18 cellular contexts compared by ENCODE assay signal in genomic region chr17:30854146-30854545, GRCh38.
"Had no signal": no experiment of that assay in that cellular context is flagged by ENCODE, and none has a peak within 500 bp of the region (broad histone marks: within the 10 kb centered on the region; RNA-seq: fewer than 3 reads in every experiment).

No MANE protein-coding gene starts in this region.

- H3K27me3 ChIP-seq: SJCRH30 had no signal

- H3K27ac ChIP-seq: RWPE1, SJCRH30 had no signal

- H3K9me3 ChIP-seq: SJCRH30 had no signal

- H3K4me1 ChIP-seq: SJCRH30 had no signal

- DNase-seq: MV-4-11, NCI-H1048, NCI-H1105, NCI-H1417, NCI-H1436 treated with DMSO at 0.1 percent for 48 hours, NCI-H1694, NCI-H1930, NCI-H2081, NCI-H2107, NCI-H226, NCI-H446, NCI-H510A, NCI-H524 treated with DMSO at 0.1 percent for 48 hours, NCI-H69, NCI-H774, SHP77 treated with DMSO at 0.1 percent for 48 hours, SJCRH30 had no signal

- H3K4me3 ChIP-seq: SJCRH30 had no signal
